In genomic region chr3:12222765-12223485, GRCh38 we compare ENCODE assay signal across 13 cellular contexts.
A peak's percentile ranks its signal among the peaks of the same experiment; 100 is the strongest.
DNase-seq lines count a peak whose midpoint lies in the region; ATAC-seq and TF ChIP-seq lines count a peak whose summit lies in the region.
"Had no signal": no experiment of that assay in that cellular context is flagged by ENCODE, and none has a peak within 500 bp of the region (broad histone marks: within the 10 kb centered on the region; RNA-seq: fewer than 3 reads in every experiment).

No MANE protein-coding gene starts in this region.

- TF ChIP-seq CTCF in cardiac fibroblast (IDR thresholded peaks at IDR 0.05; ENCODE audit: low read depth, low read length) (no peak), lower lobe of right lung (IDR thresholded peaks at IDR 0.05) (no peak)

- peak overlapping the region; percentile 14 for H3K27ac ChIP-seq in lower lobe of right lung

- H3K27me3 ChIP-seq in lower lobe of right lung (ENCODE audit: low read depth), result no peaks in the 10 kb centered on the region
- H3K27me3 ChIP-seq: spleen had no signal

- H3K27ac Mint-ChIP-seq in T-helper 17 cell, result no peak overlapping the region
- H3K27ac Mint-ChIP-seq: CD4-positive, CD25-positive, alpha-beta regulatory T cell; nephron had no signal

- peaks cover 11% of the 10 kb centered on the region for H3K27me3 Mint-ChIP-seq in T-helper 17 cell

- peaks cover 2% of the 10 kb centered on the region for H3K36me3 Mint-ChIP-seq in T-helper 17 cell (ENCODE audit: low read depth)
- H3K36me3 Mint-ChIP-seq: CD4-positive, CD25-positive, alpha-beta regulatory T cell had no signal

- peaks cover 9% of the 10 kb centered on the region for H3K4me1 ChIP-seq in lower lobe of right lung

- DNase-seq in AML-193 (lab: John Stamatoyannopoulos, UW) (peak; percentile 67 to 77), LHCN-M2 (ENCODE audit: low read depth) (peak; percentile 55), cardiac fibroblast (ENCODE audit: low read depth in 2 of 2) (peak; percentile 71 to 75), lower lobe of right lung (no peak), NCI-H748 (lab: John Stamatoyannopoulos, UW; ENCODE audit: unreplicated experiment) (no peak), ACHN (no peak), T-helper 17 cell (no peak), nucleus accumbens (lab: John Stamatoyannopoulos, UW) (no peak)
- DNase-seq: CD4-positive, CD25-positive, alpha-beta regulatory T cell; effector memory CD4-positive, alpha-beta T cell; spleen had no signal

- no peak overlapping the region for H3K4me3 Mint-ChIP-seq in T-helper 17 cell
- H3K4me3 Mint-ChIP-seq: CD4-positive, CD25-positive, alpha-beta regulatory T cell; nephron had no signal

- ATAC-seq in lower lobe of right lung, result peak in 1 of 2 donors; percentile 77
- ATAC-seq in T-helper 17 cell, result no peak
- ATAC-seq: Panc1 had no signal

- H3K4me3 ChIP-seq in cardiac fibroblast (replicated peaks in 1 of 2; ENCODE audit: low read depth in 2 of 2, low read length in 2 of 2) (no peak overlapping the region), lower lobe of right lung (no peak overlapping the region)
- H3K4me3 ChIP-seq: spleen had no signal

- no peaks in the 10 kb centered on the region for H3K4me1 Mint-ChIP-seq in T-helper 17 cell
- H3K4me1 Mint-ChIP-seq: CD4-positive, CD25-positive, alpha-beta regulatory T cell; nephron had no signal

- H3K36me3 ChIP-seq in lower lobe of right lung, result no peaks in the 10 kb centered on the region
- H3K36me3 ChIP-seq: spleen had no signal

- intact Hi-C loops in lower lobe of right lung (cut with DNase I), result no loop called here

- in situ Hi-C loops in ACHN (cut with HindIII; ENCODE audit: low pct_ligation_motif_present, low pct_unique_long_range_greater_than_20kb, low sequenced_read_pairs), result no loop called here

- no peaks in the 10 kb centered on the region for H3K9me3 ChIP-seq in lower lobe of right lung
- no peaks in the 10 kb centered on the region for H3K9me3 ChIP-seq in T-helper 17 cell (ENCODE audit: control insufficient read depth, low read length, poor library complexity, severe bottlenecking)

Comparison
In these comparisons a context has a peak if more than half of its experiments do, and no peak if none do; other contexts are left out.
1. DNase-seq: peak in AML-193 (2 of 2), LHCN-M2 (single experiment) and cardiac fibroblast (2 of 2); none in lower lobe of right lung (single experiment), NCI-H748 (single experiment), ACHN (single experiment), T-helper 17 cell (0 of 3) and nucleus accumbens (0 of 56).